Comparison of ENCODE assay signal across 8 cellular contexts in the genomic region with DNA sequence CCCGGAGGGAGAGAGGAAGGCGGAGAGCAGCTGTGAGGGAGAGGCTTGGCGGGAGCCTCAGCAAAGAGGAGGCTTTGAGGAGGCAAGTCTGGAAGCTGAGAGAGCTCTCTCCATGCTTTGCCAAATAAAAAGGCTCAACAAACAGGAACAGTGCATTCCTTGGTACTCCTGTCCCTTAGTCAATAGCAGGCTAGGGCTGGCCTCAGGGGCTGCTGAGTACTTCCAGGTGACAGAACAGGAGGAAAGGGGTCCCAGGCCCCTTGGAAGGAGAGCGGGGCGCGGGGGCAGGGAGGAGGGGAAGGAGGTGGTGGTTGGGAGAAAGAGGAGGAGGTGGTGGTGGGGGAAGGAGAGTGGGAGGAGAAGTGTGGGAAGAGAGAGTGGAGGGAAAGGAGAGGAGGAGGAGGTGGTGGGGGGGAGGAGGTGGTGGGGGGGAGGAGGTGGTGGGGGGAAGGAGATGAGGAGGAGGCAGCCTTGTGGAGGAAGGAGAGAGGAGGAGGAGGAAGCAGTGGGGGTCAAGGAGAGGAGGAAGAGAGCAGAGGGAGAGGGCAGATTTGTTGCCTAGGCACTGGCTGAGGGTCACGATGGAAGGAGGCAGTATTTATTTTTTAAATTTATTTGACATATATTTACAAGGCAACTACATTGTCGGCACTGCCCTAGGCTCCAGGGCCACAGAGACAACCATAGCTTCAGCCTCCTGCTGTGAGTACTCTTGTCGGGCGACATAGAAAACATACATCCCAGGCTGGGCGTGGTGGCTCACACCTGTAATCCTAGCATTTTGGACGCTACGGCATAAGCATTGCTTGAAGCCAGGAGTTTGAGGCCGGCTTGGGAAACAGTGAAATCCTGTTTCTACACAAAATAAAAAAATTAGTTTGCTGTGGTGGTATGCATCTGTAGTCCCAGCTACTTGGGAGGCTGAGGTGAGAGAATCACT.
DNase-seq lines count a peak whose midpoint lies in the region; ATAC-seq and TF ChIP-seq lines count a peak whose summit lies in the region.

No MANE protein-coding gene starts in this region.

- H3K4me1 Mint-ChIP-seq in Calu3 (ENCODE audit: low read depth, unreplicated experiment): peaks cover 47% of the 10 kb centered on the region

- H3K27ac ChIP-seq in mesodermal cell (ENCODE audit: low read depth, low read length, severe bottlenecking): peak overlapping the region; percentile 83
- peak overlapping the region; percentile 86 for H3K27ac ChIP-seq in upper lobe of right lung

- 27 to 38% methylated on average over 6 to 7 of the region's 14 CpGs for WGBS in mesodermal cell (ENCODE audit: insufficient coverage in 2 of 2), 2 experiments

- peak overlapping the region; percentile 64 for H3K4me3 ChIP-seq in mesodermal cell (ENCODE audit: extremely low read depth, insufficient read depth, low read length, poor library complexity, severe bottlenecking)
- peak overlapping the region; percentile 66 for H3K4me3 ChIP-seq in upper lobe of right lung

- H3K27me3 ChIP-seq in upper lobe of right lung: no peaks in the 10 kb centered on the region

- peaks cover 11% of the 10 kb centered on the region for H3K4me1 ChIP-seq in mesodermal cell (ENCODE audit: control insufficient read depth, insufficient read depth, low read length, poor library complexity, severe bottlenecking)
- H3K4me1 ChIP-seq in upper lobe of right lung: peaks cover 11% of the 10 kb centered on the region

- H3K36me3 ChIP-seq in mesodermal cell (ENCODE audit: control insufficient read depth, insufficient read depth, low read length) (no peaks in the 10 kb centered on the region), upper lobe of right lung (no peaks in the 10 kb centered on the region)

- no peak for DNase-seq in Calu3
- peak; percentile 24 for DNase-seq in NCI-H226
- DNase-seq in dermis blood vessel endothelial cell: peak; percentile 26
- DNase-seq in upper lobe of right lung: peak; percentile 71
- no peak for DNase-seq in activated gamma-delta T cell treated with Interleukin-2 at 50 U/mL for 16 hours
- no peak for DNase-seq in cerebellar cortex (ENCODE audit: low spot score)

- TF ChIP-seq CTCF in Calu3 (IDR thresholded peaks at IDR 0.05; ENCODE audit: unreplicated experiment): no peak
- TF ChIP-seq CTCF in upper lobe of right lung (IDR thresholded peaks at IDR 0.05): no peak

- H3K27ac Mint-ChIP-seq in Calu3 (ENCODE audit: unreplicated experiment): peak overlapping the region; percentile 77

- BruUV-seq in Calu3 (replicated peaks; lab: Mats Ljungman, UMichigan): no TSS peak

- H3K9me3 Mint-ChIP-seq in Calu3 (ENCODE audit: low read depth, unreplicated experiment): no peaks in the 10 kb centered on the region

- peak overlapping the region; percentile 75 for H3K4me3 Mint-ChIP-seq in Calu3 (ENCODE audit: low read depth, unreplicated experiment)

- H3K36me3 Mint-ChIP-seq in Calu3 (ENCODE audit: insufficient read depth, unreplicated experiment): peaks cover 28% of the 10 kb centered on the region

- H3K9me3 ChIP-seq in mesodermal cell (ENCODE audit: control insufficient read depth, low read length) (no peaks in the 10 kb centered on the region), upper lobe of right lung (no peaks in the 10 kb centered on the region)

- ATAC-seq in upper lobe of right lung: no peak
- no peak for ATAC-seq in GM18867 (IDR thresholded peaks at IDR 0.05; ENCODE audit: unreplicated experiment)

- CTCF ChIA-PET in Calu3 (lab: Charles Lee): interaction anchor here (0.7 to 2.3 kb wide), 8 partner anchors 24 to 139 kb away, joined by 3 to 16 read pairs (median 6); a partner anchor contains a TSS

- no peaks in the 10 kb centered on the region for H3K27me3 Mint-ChIP-seq in Calu3 (ENCODE audit: unreplicated experiment)

- intact Hi-C loops in Calu3 (cut with micrococcal nuclease; ENCODE audit: unreplicated experiment): loop anchor here (5.0 kb wide), 4 partner anchors 75 to 855 kb away; a partner anchor contains a TSS
- intact Hi-C loops in upper lobe of right lung (cut with DNase I): loop anchor here (10.0 kb wide), 1 partner anchor 93 kb away; no protein-coding TSS in a partner anchor

Comparison
In these comparisons a context has a peak if more than half of its experiments do, and no peak if none do; other contexts are left out.
1. DNase-seq: peak in NCI-H226 (single experiment), dermis blood vessel endothelial cell (single experiment) and upper lobe of right lung (single experiment); none in Calu3 (single experiment), activated gamma-delta T cell treated with Interleukin-2 at 50 U/mL for 16 hours (single experiment) and cerebellar cortex (single experiment).